Comparison of ENCODE assay signal across 1 cellular context in genomic region chr9:15333376-15333881, GRCh38.
TF ChIP-seq lines count a peak whose summit lies in the region.

No MANE protein-coding gene starts in this region.

TF ChIP-seq in HepG2, 621 proteins besides CTCF, POLR2A, EP300 and RAD21 (continued from another document and continues in another):
- TF ChIP-seq, protein P1, sequence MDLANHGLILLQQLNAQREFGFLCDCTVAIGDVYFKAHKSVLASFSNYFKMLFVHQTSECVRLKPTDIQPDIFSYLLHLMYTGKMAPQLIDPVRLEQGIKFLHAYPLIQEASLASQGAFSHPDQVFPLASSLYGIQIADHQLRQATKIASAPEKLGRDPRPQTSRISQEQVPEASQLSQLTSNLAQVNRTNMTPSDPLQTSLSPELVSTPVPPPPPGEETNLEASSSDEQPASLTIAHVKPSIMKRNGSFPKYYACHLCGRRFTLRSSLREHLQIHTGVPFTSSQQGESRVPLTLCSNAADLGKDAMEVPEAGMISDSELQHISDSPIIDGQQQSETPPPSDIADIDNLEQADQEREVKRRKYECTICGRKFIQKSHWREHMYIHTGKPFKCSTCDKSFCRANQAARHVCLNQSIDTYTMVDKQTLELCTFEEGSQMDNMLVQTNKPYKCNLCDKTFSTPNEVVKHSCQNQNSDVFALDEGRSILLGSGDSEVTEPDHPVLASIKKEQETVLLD (CRISPR knock-in tag; IDR thresholded peaks at IDR 0.05; ENCODE audit: low read depth): no peak
- TF ChIP-seq ZNF607 (CRISPR knock-in tag; IDR thresholded peaks at IDR 0.05; ENCODE audit: borderline replicate concordance) (no peak), ZNF3 (CRISPR knock-in tag; IDR thresholded peaks at IDR 0.05) (no peak), SNAPC4 (CRISPR knock-in tag; IDR thresholded peaks at IDR 0.05) (no peak), POGZ (CRISPR knock-in tag; IDR thresholded peaks at IDR 0.05) (peak; percentile 69), YEATS2 (CRISPR knock-in tag; IDR thresholded peaks at IDR 0.05; ENCODE audit: borderline replicate concordance) (no peak), ZNF720 (CRISPR knock-in tag; IDR thresholded peaks at IDR 0.05) (no peak), ZNF788 (CRISPR knock-in tag; IDR thresholded peaks at IDR 0.05; ENCODE audit: borderline replicate concordance) (no peak), ZSCAN12 (CRISPR knock-in tag; IDR thresholded peaks at IDR 0.05) (no peak), SP5 (CRISPR knock-in tag; IDR thresholded peaks at IDR 0.05; ENCODE audit: borderline replicate concordance, low read depth) (no peak), MIXL1 (CRISPR knock-in tag; IDR thresholded peaks at IDR 0.05) (peak; percentile 89), ZNF296 (CRISPR knock-in tag; conservative IDR thresholded peaks at IDR 0.05) (no peak), ZBTB1 (CRISPR knock-in tag; IDR thresholded peaks at IDR 0.05; ENCODE audit: borderline replicate concordance) (no peak), ZBTB46 (CRISPR knock-in tag; IDR thresholded peaks at IDR 0.05; ENCODE audit: borderline replicate concordance) (no peak), ZKSCAN1 (IDR thresholded peaks at IDR 0.05; ENCODE audit: low read length) (no peak), BHLHE40 (IDR thresholded peaks at IDR 0.05; ENCODE audit: low read length) (no peak), FOXA3 (CRISPR knock-in tag; IDR thresholded peaks at IDR 0.05) (peak; percentile 78), MEF2D (CRISPR knock-in tag; IDR thresholded peaks at IDR 0.05) (no peak), RFX5 (IDR thresholded peaks at IDR 0.05; ENCODE audit: low read depth, low read length) (no peak), ZHX2 (IDR thresholded peaks at IDR 0.05; ENCODE audit: low read depth) (no peak), ZHX2 (CRISPR knock-in tag; IDR thresholded peaks at IDR 0.05; ENCODE audit: borderline replicate concordance) (0 out of 2 replicates have a peak, but pooled peaks have one; percentile 29), ZNF891 (CRISPR knock-in tag; IDR thresholded peaks at IDR 0.05) (no peak), ZNF18 (CRISPR knock-in tag; IDR thresholded peaks at IDR 0.05; ENCODE audit: insufficient replicate concordance) (no peak), ZNF878 (CRISPR knock-in tag; IDR thresholded peaks at IDR 0.05) (no peak), SP2 (CRISPR knock-in tag; IDR thresholded peaks at IDR 0.05) (no peak), TEAD3 (CRISPR knock-in tag; optimal IDR thresholded peaks at IDR 0.05; ENCODE audit: borderline replicate concordance) (peak; percentile 61), GTF3A (CRISPR knock-in tag; conservative IDR thresholded peaks at IDR 0.05) (no peak), ZNF644 (CRISPR knock-in tag; IDR thresholded peaks at IDR 0.05; ENCODE audit: low read depth) (no peak), ZNF317 (CRISPR knock-in tag; IDR thresholded peaks at IDR 0.05) (no peak), ZNF513 (CRISPR knock-in tag; conservative IDR thresholded peaks at IDR 0.05) (no peak), AGO1 (IDR thresholded peaks at IDR 0.05; ENCODE audit: low read depth, low read length, poor library complexity, severe bottlenecking) (no peak), FOXJ3 (CRISPR knock-in tag; IDR thresholded peaks at IDR 0.05; ENCODE audit: borderline replicate concordance) (peak; percentile 77; the same call in 1 of the 2 replicates), ZNF333 (CRISPR knock-in tag; IDR thresholded peaks at IDR 0.05; ENCODE audit: borderline replicate concordance) (no peak), ARNTL (CRISPR knock-in tag; IDR thresholded peaks at IDR 0.05) (no peak), ZFP41 (CRISPR knock-in tag; IDR thresholded peaks at IDR 0.05; ENCODE audit: borderline replicate concordance) (no peak), TBP (CRISPR knock-in tag; IDR thresholded peaks at IDR 0.05) (no peak), CEBPB (IDR thresholded peaks at IDR 0.05; ENCODE audit: borderline replicate concordance, low read depth, low read length) (no peak), ZNF816 (CRISPR knock-in tag; IDR thresholded peaks at IDR 0.05; ENCODE audit: borderline replicate concordance) (no peak), MAFF (IDR thresholded peaks at IDR 0.05; ENCODE audit: low read depth, low read length) (no peak), BRCA1 (CRISPR knock-in tag; IDR thresholded peaks at IDR 0.05) (no peak), HIVEP1 (CRISPR knock-in tag; IDR thresholded peaks at IDR 0.05) (no peak), ZNF773 (CRISPR knock-in tag; IDR thresholded peaks at IDR 0.05; ENCODE audit: borderline replicate concordance) (no peak), ZFY (CRISPR knock-in tag; IDR thresholded peaks at IDR 0.05) (no peak), ZNF547 (CRISPR knock-in tag; IDR thresholded peaks at IDR 0.05) (no peak), ZNF224 (CRISPR knock-in tag; IDR thresholded peaks at IDR 0.05) (no peak)
- TF ChIP-seq, protein P2, sequence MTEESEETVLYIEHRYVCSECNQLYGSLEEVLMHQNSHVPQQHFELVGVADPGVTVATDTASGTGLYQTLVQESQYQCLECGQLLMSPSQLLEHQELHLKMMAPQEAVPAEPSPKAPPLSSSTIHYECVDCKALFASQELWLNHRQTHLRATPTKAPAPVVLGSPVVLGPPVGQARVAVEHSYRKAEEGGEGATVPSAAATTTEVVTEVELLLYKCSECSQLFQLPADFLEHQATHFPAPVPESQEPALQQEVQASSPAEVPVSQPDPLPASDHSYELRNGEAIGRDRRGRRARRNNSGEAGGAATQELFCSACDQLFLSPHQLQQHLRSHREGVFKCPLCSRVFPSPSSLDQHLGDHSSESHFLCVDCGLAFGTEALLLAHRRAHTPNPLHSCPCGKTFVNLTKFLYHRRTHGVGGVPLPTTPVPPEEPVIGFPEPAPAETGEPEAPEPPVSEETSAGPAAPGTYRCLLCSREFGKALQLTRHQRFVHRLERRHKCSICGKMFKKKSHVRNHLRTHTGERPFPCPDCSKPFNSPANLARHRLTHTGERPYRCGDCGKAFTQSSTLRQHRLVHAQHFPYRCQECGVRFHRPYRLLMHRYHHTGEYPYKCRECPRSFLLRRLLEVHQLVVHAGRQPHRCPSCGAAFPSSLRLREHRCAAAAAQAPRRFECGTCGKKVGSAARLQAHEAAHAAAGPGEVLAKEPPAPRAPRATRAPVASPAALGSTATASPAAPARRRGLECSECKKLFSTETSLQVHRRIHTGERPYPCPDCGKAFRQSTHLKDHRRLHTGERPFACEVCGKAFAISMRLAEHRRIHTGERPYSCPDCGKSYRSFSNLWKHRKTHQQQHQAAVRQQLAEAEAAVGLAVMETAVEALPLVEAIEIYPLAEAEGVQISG (CRISPR knock-in tag; IDR thresholded peaks at IDR 0.05): no peak
- TF ChIP-seq, protein P3, sequence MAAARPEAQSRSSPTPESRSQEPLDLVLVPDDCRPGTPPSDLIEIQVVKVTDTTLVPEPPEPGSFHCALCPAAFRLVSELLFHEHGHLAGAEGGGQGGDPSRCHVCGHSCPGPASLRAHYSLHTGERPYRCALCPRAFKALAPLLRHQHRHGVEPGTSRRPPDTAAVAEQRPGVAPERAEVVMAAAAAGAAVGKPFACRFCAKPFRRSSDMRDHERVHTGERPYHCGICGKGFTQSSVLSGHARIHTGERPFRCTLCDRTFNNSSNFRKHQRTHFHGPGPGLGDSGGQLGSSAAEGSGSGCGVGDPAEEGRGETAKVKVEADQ (CRISPR knock-in tag; IDR thresholded peaks at IDR 0.05; ENCODE audit: borderline replicate concordance): no peak
